In the genomic region with DNA sequence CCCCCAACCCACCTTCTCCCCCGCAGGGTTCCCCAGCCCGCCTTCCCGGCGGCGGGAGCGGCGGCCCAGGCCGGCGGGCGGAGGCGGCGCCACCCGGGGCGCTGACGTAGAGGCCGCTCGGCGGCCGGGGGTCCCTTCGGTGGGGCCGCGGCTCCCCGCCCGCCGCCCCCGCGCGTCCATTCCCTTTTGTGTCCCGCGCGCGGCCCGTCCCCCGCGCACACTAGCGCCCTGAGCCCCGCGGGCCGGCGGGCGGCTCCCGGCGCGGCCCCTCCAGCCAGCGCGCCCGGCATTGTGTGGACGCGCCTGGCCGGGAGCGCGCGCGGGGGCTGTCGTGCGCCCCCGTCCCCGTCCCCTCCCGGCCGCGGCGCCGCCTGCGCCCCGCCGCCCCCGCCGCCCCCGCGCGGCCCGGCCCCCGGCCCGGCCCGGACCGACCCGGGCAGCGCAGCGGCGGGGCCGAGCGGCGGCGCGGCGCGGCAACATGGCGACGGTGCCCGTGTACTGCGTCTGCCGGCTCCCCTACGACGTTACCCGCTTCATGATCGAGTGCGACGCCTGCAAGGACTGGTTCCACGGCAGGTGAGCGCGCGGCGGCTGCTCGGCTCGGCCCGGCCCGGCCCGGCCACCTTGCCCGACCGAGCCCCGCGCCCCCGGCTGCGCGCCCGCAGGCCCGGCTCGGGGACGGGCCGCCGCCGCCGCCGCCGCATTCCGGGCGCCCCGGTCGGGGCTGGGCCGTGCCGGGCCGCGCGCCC, we compare ENCODE assay signal across 1 cellular context.
TF ChIP-seq lines count a peak whose summit lies in the region.

A gene (plus strand): TSS at position 289 of the 749 bp plus-strand sequence. CDS start 190 bp downstream, at position 479.

TF ChIP-seq in GM23338, 12 proteins besides CTCF, POLR2A, EP300 and RAD21 (continued from another document):
- TF ChIP-seq, protein P1, sequence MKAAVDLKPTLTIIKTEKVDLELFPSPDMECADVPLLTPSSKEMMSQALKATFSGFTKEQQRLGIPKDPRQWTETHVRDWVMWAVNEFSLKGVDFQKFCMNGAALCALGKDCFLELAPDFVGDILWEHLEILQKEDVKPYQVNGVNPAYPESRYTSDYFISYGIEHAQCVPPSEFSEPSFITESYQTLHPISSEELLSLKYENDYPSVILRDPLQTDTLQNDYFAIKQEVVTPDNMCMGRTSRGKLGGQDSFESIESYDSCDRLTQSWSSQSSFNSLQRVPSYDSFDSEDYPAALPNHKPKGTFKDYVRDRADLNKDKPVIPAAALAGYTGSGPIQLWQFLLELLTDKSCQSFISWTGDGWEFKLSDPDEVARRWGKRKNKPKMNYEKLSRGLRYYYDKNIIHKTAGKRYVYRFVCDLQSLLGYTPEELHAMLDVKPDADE (IDR thresholded peaks at IDR 0.05), result no peak
- TF ChIP-seq, protein P2, sequence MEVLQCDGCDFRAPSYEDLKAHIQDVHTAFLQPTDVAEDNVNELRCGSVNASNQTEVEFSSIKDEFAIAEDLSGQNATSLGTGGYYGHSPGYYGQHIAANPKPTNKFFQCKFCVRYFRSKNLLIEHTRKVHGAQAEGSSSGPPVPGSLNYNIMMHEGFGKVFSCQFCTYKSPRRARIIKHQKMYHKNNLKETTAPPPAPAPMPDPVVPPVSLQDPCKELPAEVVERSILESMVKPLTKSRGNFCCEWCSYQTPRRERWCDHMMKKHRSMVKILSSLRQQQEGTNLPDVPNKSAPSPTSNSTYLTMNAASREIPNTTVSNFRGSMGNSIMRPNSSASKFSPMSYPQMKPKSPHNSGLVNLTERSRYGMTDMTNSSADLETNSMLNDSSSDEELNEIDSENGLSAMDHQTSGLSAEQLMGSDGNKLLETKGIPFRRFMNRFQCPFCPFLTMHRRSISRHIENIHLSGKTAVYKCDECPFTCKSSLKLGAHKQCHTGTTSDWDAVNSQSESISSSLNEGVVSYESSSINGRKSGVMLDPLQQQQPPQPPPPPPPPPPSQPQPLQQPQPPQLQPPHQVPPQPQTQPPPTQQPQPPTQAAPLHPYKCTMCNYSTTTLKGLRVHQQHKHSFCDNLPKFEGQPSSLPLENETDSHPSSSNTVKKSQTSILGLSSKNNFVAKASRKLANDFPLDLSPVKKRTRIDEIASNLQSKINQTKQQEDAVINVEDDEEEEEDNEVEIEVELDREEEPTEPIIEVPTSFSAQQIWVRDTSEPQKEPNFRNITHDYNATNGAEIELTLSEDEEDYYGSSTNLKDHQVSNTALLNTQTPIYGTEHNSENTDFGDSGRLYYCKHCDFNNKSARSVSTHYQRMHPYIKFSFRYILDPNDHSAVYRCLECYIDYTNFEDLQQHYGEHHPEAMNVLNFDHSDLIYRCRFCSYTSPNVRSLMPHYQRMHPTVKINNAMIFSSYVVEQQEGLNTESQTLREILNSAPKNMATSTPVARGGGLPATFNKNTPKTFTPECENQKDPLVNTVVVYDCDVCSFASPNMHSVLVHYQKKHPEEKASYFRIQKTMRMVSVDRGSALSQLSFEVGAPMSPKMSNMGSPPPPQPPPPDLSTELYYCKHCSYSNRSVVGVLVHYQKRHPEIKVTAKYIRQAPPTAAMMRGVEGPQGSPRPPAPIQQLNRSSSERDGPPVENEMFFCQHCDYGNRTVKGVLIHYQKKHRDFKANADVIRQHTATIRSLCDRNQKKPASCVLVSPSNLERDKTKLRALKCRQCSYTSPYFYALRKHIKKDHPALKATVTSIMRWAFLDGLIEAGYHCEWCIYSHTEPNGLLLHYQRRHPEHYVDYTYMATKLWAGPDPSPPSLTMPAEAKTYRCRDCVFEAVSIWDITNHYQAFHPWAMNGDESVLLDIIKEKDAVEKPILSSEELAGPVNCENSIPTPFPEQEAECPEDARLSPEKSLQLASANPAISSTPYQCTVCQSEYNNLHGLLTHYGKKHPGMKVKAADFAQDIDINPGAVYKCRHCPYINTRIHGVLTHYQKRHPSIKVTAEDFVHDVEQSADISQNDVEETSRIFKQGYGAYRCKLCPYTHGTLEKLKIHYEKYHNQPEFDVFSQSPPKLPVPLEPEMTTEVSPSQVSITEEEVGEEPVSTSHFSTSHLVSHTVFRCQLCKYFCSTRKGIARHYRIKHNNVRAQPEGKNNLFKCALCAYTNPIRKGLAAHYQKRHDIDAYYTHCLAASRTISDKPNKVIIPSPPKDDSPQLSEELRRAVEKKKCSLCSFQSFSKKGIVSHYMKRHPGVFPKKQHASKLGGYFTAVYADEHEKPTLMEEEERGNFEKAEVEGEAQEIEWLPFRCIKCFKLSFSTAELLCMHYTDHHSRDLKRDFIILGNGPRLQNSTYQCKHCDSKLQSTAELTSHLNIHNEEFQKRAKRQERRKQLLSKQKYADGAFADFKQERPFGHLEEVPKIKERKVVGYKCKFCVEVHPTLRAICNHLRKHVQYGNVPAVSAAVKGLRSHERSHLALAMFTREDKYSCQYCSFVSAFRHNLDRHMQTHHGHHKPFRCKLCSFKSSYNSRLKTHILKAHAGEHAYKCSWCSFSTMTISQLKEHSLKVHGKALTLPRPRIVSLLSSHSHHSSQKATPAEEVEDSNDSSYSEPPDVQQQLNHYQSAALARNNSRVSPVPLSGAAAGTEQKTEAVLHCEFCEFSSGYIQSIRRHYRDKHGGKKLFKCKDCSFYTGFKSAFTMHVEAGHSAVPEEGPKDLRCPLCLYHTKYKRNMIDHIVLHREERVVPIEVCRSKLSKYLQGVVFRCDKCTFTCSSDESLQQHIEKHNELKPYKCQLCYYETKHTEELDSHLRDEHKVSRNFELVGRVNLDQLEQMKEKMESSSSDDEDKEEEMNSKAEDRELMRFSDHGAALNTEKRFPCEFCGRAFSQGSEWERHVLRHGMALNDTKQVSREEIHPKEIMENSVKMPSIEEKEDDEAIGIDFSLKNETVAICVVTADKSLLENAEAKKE (CRISPR knock-in tag; IDR thresholded peaks at IDR 0.05), result no peak
- TF ChIP-seq EZH2 (IDR thresholded peaks at IDR 0.05; ENCODE audit: low read depth, unreplicated experiment), result no peak
- TF ChIP-seq, protein P3, sequence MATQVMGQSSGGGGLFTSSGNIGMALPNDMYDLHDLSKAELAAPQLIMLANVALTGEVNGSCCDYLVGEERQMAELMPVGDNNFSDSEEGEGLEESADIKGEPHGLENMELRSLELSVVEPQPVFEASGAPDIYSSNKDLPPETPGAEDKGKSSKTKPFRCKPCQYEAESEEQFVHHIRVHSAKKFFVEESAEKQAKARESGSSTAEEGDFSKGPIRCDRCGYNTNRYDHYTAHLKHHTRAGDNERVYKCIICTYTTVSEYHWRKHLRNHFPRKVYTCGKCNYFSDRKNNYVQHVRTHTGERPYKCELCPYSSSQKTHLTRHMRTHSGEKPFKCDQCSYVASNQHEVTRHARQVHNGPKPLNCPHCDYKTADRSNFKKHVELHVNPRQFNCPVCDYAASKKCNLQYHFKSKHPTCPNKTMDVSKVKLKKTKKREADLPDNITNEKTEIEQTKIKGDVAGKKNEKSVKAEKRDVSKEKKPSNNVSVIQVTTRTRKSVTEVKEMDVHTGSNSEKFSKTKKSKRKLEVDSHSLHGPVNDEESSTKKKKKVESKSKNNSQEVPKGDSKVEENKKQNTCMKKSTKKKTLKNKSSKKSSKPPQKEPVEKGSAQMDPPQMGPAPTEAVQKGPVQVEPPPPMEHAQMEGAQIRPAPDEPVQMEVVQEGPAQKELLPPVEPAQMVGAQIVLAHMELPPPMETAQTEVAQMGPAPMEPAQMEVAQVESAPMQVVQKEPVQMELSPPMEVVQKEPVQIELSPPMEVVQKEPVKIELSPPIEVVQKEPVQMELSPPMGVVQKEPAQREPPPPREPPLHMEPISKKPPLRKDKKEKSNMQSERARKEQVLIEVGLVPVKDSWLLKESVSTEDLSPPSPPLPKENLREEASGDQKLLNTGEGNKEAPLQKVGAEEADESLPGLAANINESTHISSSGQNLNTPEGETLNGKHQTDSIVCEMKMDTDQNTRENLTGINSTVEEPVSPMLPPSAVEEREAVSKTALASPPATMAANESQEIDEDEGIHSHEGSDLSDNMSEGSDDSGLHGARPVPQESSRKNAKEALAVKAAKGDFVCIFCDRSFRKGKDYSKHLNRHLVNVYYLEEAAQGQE (IDR thresholded peaks at IDR 0.05; ENCODE audit: unreplicated experiment), result no peak
- TF ChIP-seq JUNB (IDR thresholded peaks at IDR 0.05; ENCODE audit: unreplicated experiment), result no peak
- TF ChIP-seq POLR2AphosphoS5 (IDR thresholded peaks at IDR 0.05; ENCODE audit: low read depth), result no peak
TF ChIP-seq in GM23338: peak in this region for 0.
